In the genomic region with DNA sequence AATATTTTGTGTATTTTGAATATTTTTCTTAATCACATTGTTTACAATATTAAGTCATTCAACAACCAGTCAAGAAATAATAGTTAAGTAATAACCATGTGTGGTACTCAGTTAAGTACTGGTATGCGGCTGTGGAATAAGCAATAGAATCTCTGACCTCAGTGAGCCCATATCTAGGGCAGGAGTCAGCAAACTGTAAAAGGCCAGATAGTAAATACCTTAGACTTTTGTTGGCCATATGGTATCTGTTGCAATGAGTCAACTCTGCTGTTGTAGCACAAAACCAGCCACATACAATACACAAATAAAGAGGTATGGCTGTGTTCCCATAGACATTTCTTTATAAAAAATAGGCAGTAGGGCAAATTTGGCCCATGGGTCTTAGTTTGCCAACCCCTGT, we compare ENCODE assay signal across 31 cellular contexts.
DNase-seq lines count a peak whose midpoint lies in the region; FAIRE-seq and TF ChIP-seq lines count a peak whose summit lies in the region.
"Had no signal": no experiment of that assay in that cellular context is flagged by ENCODE, and none has a peak within 500 bp of the region (broad histone marks: within the 10 kb centered on the region; RNA-seq: fewer than 3 reads in every experiment).

No MANE protein-coding gene starts in this region.

- H3K27ac Mint-ChIP-seq in CD14-positive monocyte = no peak overlapping the region
- H3K27ac Mint-ChIP-seq: activated CD4-positive, alpha-beta memory T cell treated with anti-CD3 and anti-CD28 coated beads, Interleukin-2, amount 10 ng/mL, durations not matched to agents 7 days and 5 days; activated naive CD4-positive, alpha-beta T cell treated with anti-CD3 and anti-CD28 coated beads for 36 hours; CD4-positive, alpha-beta memory T cell; immature natural killer cell had no signal

- H3K4me3 Mint-ChIP-seq in CD14-positive monocyte = no peak overlapping the region
- H3K4me3 Mint-ChIP-seq: activated CD4-positive, alpha-beta memory T cell treated with anti-CD3 and anti-CD28 coated beads, Interleukin-2, amount 10 ng/mL, durations not matched to agents 7 days and 5 days; activated naive CD4-positive, alpha-beta T cell treated with anti-CD3 and anti-CD28 coated beads for 36 hours; CD4-positive, alpha-beta memory T cell; immature natural killer cell; naive B cell had no signal

- FAIRE-seq in endometrium (lab: Jason Lieb, UNC) = peak; percentile 26
- FAIRE-seq: D721Med, HepG2 had no signal

- intact Hi-C loops in CD14-positive monocyte (cut with micrococcal nuclease) = no loop called here

- TF ChIP-seq CTCF in AG04449 (IDR thresholded peaks at IDR 0.05; ENCODE audit: insufficient read depth, low read length, missing control alignments) (no peak), CD14-positive monocyte (IDR thresholded peaks at IDR 0.05) (no peak)

- DNase-seq in AG04449 (ENCODE audit: low read depth, low spot score) = peak; percentile 10
- DNase-seq in H4 (ENCODE audit: low spot score) = peak; percentile 28
- DNase-seq in islet precursor cell = peak; percentile 54
- no peak for DNase-seq in stimulated activated naive CD4-positive, alpha-beta T cell treated with Interleukin-2 at 50 U/mL for 16 hours (lab: John Stamatoyannopoulos, UW)
- DNase-seq in amygdala (lab: John Stamatoyannopoulos, UW) = no peak
- DNase-seq in CD14-positive monocyte (ENCODE audit: low spot score) = no peak
- DNase-seq in NCI-H1417 treated with DMSO at 0.1 percent for 48 hours (lab: John Stamatoyannopoulos, UW) = no peak
- DNase-seq: activated CD4-positive, alpha-beta memory T cell treated with anti-CD3 and anti-CD28 coated beads, Interleukin-2, amount 10 ng/mL, durations not matched to agents 7 days and 5 days; activated CD8-positive, alpha-beta memory T cell treated with anti-CD3 and anti-CD28 coated beads, Interleukin-2, amount 50 U/mL, for 48 hours; activated naive CD4-positive, alpha-beta T cell treated with anti-CD3 and anti-CD28 coated beads for 36 hours; adrenal gland; brain microvascular endothelial cell; CD4-positive, alpha-beta memory T cell; cerebellar nuclear complex; dermis blood vessel endothelial cell; immature natural killer cell; Karpas-422; MV-4-11; naive B cell; NCI-H146; NCI-H2107; Peyer's patch; SHP77; stimulated activated CD4-positive, alpha-beta T cell treated with anti-CD3 and anti-CD28 coated beads, Interleukin-15, amount 100 ng/mL, for 24 hours; stimulated activated CD4-positive, alpha-beta T cell treated with anti-CD3 and anti-CD28 coated beads, Interleukin-4, amount 100 ng/mL, for 4 hours; transverse colon had no signal

- POLR2A ChIA-PET in AG04449 (lab: Yijun Ruan, JAX) = no interaction called here

- peaks cover 0 to 4% (median 0%) of the 10 kb centered on the region in 7 donors for H3K9me3 Mint-ChIP-seq in CD14-positive monocyte
- H3K9me3 Mint-ChIP-seq: activated naive CD4-positive, alpha-beta T cell treated with anti-CD3 and anti-CD28 coated beads for 36 hours had no signal

- CTCF ChIA-PET in AG04449 (lab: Yijun Ruan, JAX) = no interaction called here

- peaks cover 0 to 2% (median 0%) of the 10 kb centered on the region in 3 donors for H3K27me3 Mint-ChIP-seq in CD14-positive monocyte (ENCODE audit: low read depth in 3 of 3)
- H3K27me3 Mint-ChIP-seq: activated CD4-positive, alpha-beta memory T cell treated with anti-CD3 and anti-CD28 coated beads, Interleukin-2, amount 10 ng/mL, durations not matched to agents 7 days and 5 days; CD4-positive, alpha-beta memory T cell; naive B cell had no signal

- H3K4me3 ChIP-seq in AG04449 (ENCODE audit: low read depth, low read length) = no peak overlapping the region
- H3K4me3 ChIP-seq: adrenal gland, esophagus muscularis mucosa, Peyer's patch, prostate gland, transverse colon had no signal

- no peaks in the 10 kb centered on the region for H3K36me3 Mint-ChIP-seq in CD14-positive monocyte
- H3K36me3 Mint-ChIP-seq: CD4-positive, alpha-beta memory T cell; naive B cell had no signal

- H3K4me1 Mint-ChIP-seq in CD14-positive monocyte = no peaks in the 10 kb centered on the region
- H3K4me1 Mint-ChIP-seq: activated CD4-positive, alpha-beta memory T cell treated with anti-CD3 and anti-CD28 coated beads, Interleukin-2, amount 10 ng/mL, durations not matched to agents 7 days and 5 days; CD4-positive, alpha-beta memory T cell; immature natural killer cell; naive B cell had no signal

Comparison
In these comparisons a context has a peak if more than half of its experiments do, and no peak if none do; other contexts are left out.
1. DNase-seq: peak in AG04449 (single experiment), H4 (single experiment) and islet precursor cell (single experiment); none in stimulated activated naive CD4-positive, alpha-beta T cell treated with Interleukin-2 at 50 U/mL for 16 hours (single experiment), amygdala (0 of 56), CD14-positive monocyte (single experiment) and NCI-H1417 treated with DMSO at 0.1 percent for 48 hours (single experiment).